Comparison of ENCODE assay signal across 33 cellular contexts in genomic region chr13:112219753-112220152, GRCh38.
"Had no signal": no experiment of that assay in that cellular context is flagged by ENCODE, and none has a peak within 500 bp of the region (broad histone marks: within the 10 kb centered on the region; RNA-seq: fewer than 3 reads in every experiment).

No MANE protein-coding gene starts in this region.

- DNase-seq: activated CD4-positive, alpha-beta memory T cell treated with anti-CD3 and anti-CD28 coated beads for 36 hours; activated CD4-positive, alpha-beta T cell treated with anti-CD3 and anti-CD28 coated beads for 36 hours; activated CD4-positive, alpha-beta T cell treated with anti-CD3 and anti-CD28 coated beads, Interleukin-2, amount 10 ng/mL, durations not matched to agents 24 days and 14 days; activated CD4-positive, CD25-positive, alpha-beta regulatory T cell; activated CD4-positive, CD25-positive, alpha-beta regulatory T cell treated with anti-CD3 and anti-CD28 coated beads, Interleukin-2, amount 50 U/mL, for 72 hours; activated CD8-positive, alpha-beta memory T cell treated with anti-CD3 and anti-CD28 coated beads, Interleukin-2, amount 10 ng/mL, durations not matched to agents 7 days and 5 days; activated CD8-positive, alpha-beta memory T cell treated with anti-CD3 and anti-CD28 coated beads, Interleukin-2, amount 50 U/mL, for 4 hours; activated CD8-positive, alpha-beta T cell treated with anti-CD3 and anti-CD28 coated beads, Interleukin-2, amount 10 ng/mL, durations not matched to agents 7 days and 5 days; activated effector memory CD4-positive, alpha-beta T cell treated with anti-CD3 and anti-CD28 coated beads, Interleukin-2, amount 50 U/mL, for 16 hours; activated naive CD4-positive, alpha-beta T cell treated with anti-CD3 and anti-CD28 coated beads for 36 hours; activated naive CD8-positive, alpha-beta T cell treated with anti-CD3 and anti-CD28 coated beads for 36 hours; activated naive CD8-positive, alpha-beta T cell treated with anti-CD3 and anti-CD28 coated beads, Interleukin-2, amount 50 U/mL, for 24 hours; activated T-cell treated with anti-CD3 and anti-CD28 coated beads, Interleukin-2, amount 50 U/mL, for 1 hour; activated T-cell treated with anti-CD3 and anti-CD28 coated beads, Interleukin-2, amount 50 U/mL, for 48 hours; amygdala; brain microvascular endothelial cell; dorsolateral prefrontal cortex; effector memory CD4-positive, alpha-beta T cell; endodermal cell; erythroblast; foreskin keratinocyte; gastrocnemius medialis; glutamatergic neuron; heart left ventricle; T-helper 2 cell had no signal

- H3K27ac ChIP-seq: adrenal gland, brain microvascular endothelial cell, coronary artery, dorsolateral prefrontal cortex, esophagus muscularis mucosa, foreskin keratinocyte, gastrocnemius medialis, heart left ventricle had no signal

- H3K4me1 ChIP-seq: adrenal gland, esophagus muscularis mucosa, foreskin keratinocyte, gastrocnemius medialis, heart left ventricle had no signal

- H3K36me3 ChIP-seq: adrenal gland, brain microvascular endothelial cell, esophagus muscularis mucosa, gastrocnemius medialis, heart left ventricle had no signal

- H3K27me3 ChIP-seq: adrenal gland, brain microvascular endothelial cell, foreskin keratinocyte, gastrocnemius medialis had no signal

- H3K4me3 ChIP-seq: adrenal gland, coronary artery, esophagus muscularis mucosa, gastrocnemius medialis, heart left ventricle had no signal

- H3K9me3 ChIP-seq: adrenal gland, esophagus muscularis mucosa, gastrocnemius medialis, heart left ventricle had no signal

- H3K27ac Mint-ChIP-seq: activated CD4-positive, alpha-beta memory T cell treated with anti-CD3 and anti-CD28 coated beads for 36 hours; activated CD4-positive, alpha-beta T cell treated with anti-CD3 and anti-CD28 coated beads for 36 hours; activated CD4-positive, alpha-beta T cell treated with anti-CD3 and anti-CD28 coated beads, Interleukin-2, amount 10 ng/mL, durations not matched to agents 24 days and 14 days; activated CD8-positive, alpha-beta memory T cell treated with anti-CD3 and anti-CD28 coated beads, Interleukin-2, amount 10 ng/mL, durations not matched to agents 7 days and 5 days; activated CD8-positive, alpha-beta T cell treated with anti-CD3 and anti-CD28 coated beads, Interleukin-2, amount 10 ng/mL, durations not matched to agents 7 days and 5 days; activated naive CD4-positive, alpha-beta T cell treated with anti-CD3 and anti-CD28 coated beads for 36 hours; activated naive CD4-positive, alpha-beta T cell treated with anti-CD3 and anti-CD28 coated beads, Interleukin-2, amount 50 U/mL, for 24 hours; activated naive CD8-positive, alpha-beta T cell treated with anti-CD3 and anti-CD28 coated beads for 36 hours; activated naive CD8-positive, alpha-beta T cell treated with anti-CD3 and anti-CD28 coated beads, Interleukin-2, amount 50 U/mL, for 24 hours; activated T-helper 1 cell treated with anti-CD3 and anti-CD28 coated beads, Interleukin-12 subunit alpha, Interleukin-12 subunit beta, Interleukin-2, Interleukin-4 antibody, amounts not matched to agents 30 ng/mL and 10 ng/mL and 1 ng/mL, durations not matched to agents 14 hours and 24 hours and 36 hours; activated T-helper 2 cell treated with anti-CD3 and anti-CD28 coated beads, Interferon-gamma antibody, Interleukin-2, Interleukin-4, amounts not matched to agents 10 μg/mL and 5 μg/mL and 100 μg/mL, durations not matched to agents 14 hours and 24 hours and 36 hours; dendritic cell treated with granulocyte-macrophage colony-stimulating factor and Interleukin-4, amounts not matched to agents 40 ng/mL and 50 ng/mL, for 4 days; endodermal cell had no signal

- H3K27me3 Mint-ChIP-seq: activated CD4-positive, alpha-beta memory T cell treated with anti-CD3 and anti-CD28 coated beads for 36 hours; activated CD4-positive, alpha-beta T cell treated with anti-CD3 and anti-CD28 coated beads, Interleukin-2, amount 10 ng/mL, durations not matched to agents 24 days and 14 days; activated CD8-positive, alpha-beta memory T cell treated with anti-CD3 and anti-CD28 coated beads, Interleukin-2, amount 10 ng/mL, durations not matched to agents 7 days and 5 days; activated naive CD4-positive, alpha-beta T cell treated with anti-CD3 and anti-CD28 coated beads, Interleukin-2, amount 50 U/mL, for 24 hours; activated naive CD8-positive, alpha-beta T cell treated with anti-CD3 and anti-CD28 coated beads, Interleukin-2, amount 50 U/mL, for 24 hours; central memory CD8-positive, alpha-beta T cell; dendritic cell treated with granulocyte-macrophage colony-stimulating factor and Interleukin-4, amounts not matched to agents 40 ng/mL and 50 ng/mL, for 4 days had no signal

- H3K36me3 Mint-ChIP-seq: activated CD4-positive, alpha-beta memory T cell treated with anti-CD3 and anti-CD28 coated beads for 36 hours; activated CD8-positive, alpha-beta memory T cell treated with anti-CD3 and anti-CD28 coated beads, Interleukin-2, amount 10 ng/mL, durations not matched to agents 7 days and 5 days; activated naive CD4-positive, alpha-beta T cell treated with anti-CD3 and anti-CD28 coated beads, Interleukin-2, amount 50 U/mL, for 24 hours; activated naive CD8-positive, alpha-beta T cell treated with anti-CD3 and anti-CD28 coated beads for 36 hours had no signal

- H3K4me3 Mint-ChIP-seq: activated CD4-positive, alpha-beta memory T cell treated with anti-CD3 and anti-CD28 coated beads for 36 hours; activated CD4-positive, alpha-beta T cell treated with anti-CD3 and anti-CD28 coated beads for 36 hours; activated CD4-positive, alpha-beta T cell treated with anti-CD3 and anti-CD28 coated beads, Interleukin-2, amount 10 ng/mL, durations not matched to agents 24 days and 14 days; activated CD8-positive, alpha-beta memory T cell treated with anti-CD3 and anti-CD28 coated beads, Interleukin-2, amount 10 ng/mL, durations not matched to agents 7 days and 5 days; activated CD8-positive, alpha-beta T cell treated with anti-CD3 and anti-CD28 coated beads, Interleukin-2, amount 10 ng/mL, durations not matched to agents 7 days and 5 days; activated naive CD4-positive, alpha-beta T cell treated with anti-CD3 and anti-CD28 coated beads for 36 hours; activated naive CD4-positive, alpha-beta T cell treated with anti-CD3 and anti-CD28 coated beads, Interleukin-2, amount 50 U/mL, for 24 hours; activated naive CD8-positive, alpha-beta T cell treated with anti-CD3 and anti-CD28 coated beads for 36 hours; activated naive CD8-positive, alpha-beta T cell treated with anti-CD3 and anti-CD28 coated beads, Interleukin-2, amount 50 U/mL, for 24 hours; activated T-helper 1 cell treated with anti-CD3 and anti-CD28 coated beads, Interleukin-12 subunit alpha, Interleukin-12 subunit beta, Interleukin-2, Interleukin-4 antibody, amounts not matched to agents 30 ng/mL and 10 ng/mL and 1 ng/mL, durations not matched to agents 14 hours and 24 hours and 36 hours; central memory CD8-positive, alpha-beta T cell; dendritic cell treated with granulocyte-macrophage colony-stimulating factor and Interleukin-4, amounts not matched to agents 40 ng/mL and 50 ng/mL, for 4 days; endodermal cell had no signal

- H3K9me3 Mint-ChIP-seq: activated CD4-positive, alpha-beta memory T cell treated with anti-CD3 and anti-CD28 coated beads for 36 hours; activated CD4-positive, alpha-beta T cell treated with anti-CD3 and anti-CD28 coated beads, Interleukin-2, amount 10 ng/mL, durations not matched to agents 24 days and 14 days; activated naive CD4-positive, alpha-beta T cell treated with anti-CD3 and anti-CD28 coated beads for 36 hours; activated naive CD4-positive, alpha-beta T cell treated with anti-CD3 and anti-CD28 coated beads, Interleukin-2, amount 50 U/mL, for 24 hours; activated naive CD8-positive, alpha-beta T cell treated with anti-CD3 and anti-CD28 coated beads for 36 hours; activated naive CD8-positive, alpha-beta T cell treated with anti-CD3 and anti-CD28 coated beads, Interleukin-2, amount 50 U/mL, for 24 hours; activated T-helper 1 cell treated with anti-CD3 and anti-CD28 coated beads, Interleukin-12 subunit alpha, Interleukin-12 subunit beta, Interleukin-2, Interleukin-4 antibody, amounts not matched to agents 30 ng/mL and 10 ng/mL and 1 ng/mL, durations not matched to agents 14 hours and 24 hours and 36 hours; activated T-helper 2 cell treated with anti-CD3 and anti-CD28 coated beads, Interferon-gamma antibody, Interleukin-2, Interleukin-4, amounts not matched to agents 10 μg/mL and 5 μg/mL and 100 μg/mL, durations not matched to agents 14 hours and 24 hours and 36 hours; central memory CD8-positive, alpha-beta T cell; dendritic cell treated with granulocyte-macrophage colony-stimulating factor and Interleukin-4, amounts not matched to agents 40 ng/mL and 50 ng/mL, for 4 days; endodermal cell had no signal

- H3K4me1 Mint-ChIP-seq: activated CD4-positive, alpha-beta T cell treated with anti-CD3 and anti-CD28 coated beads for 36 hours; activated CD4-positive, alpha-beta T cell treated with anti-CD3 and anti-CD28 coated beads, Interleukin-2, amount 10 ng/mL, durations not matched to agents 24 days and 14 days; activated CD8-positive, alpha-beta memory T cell treated with anti-CD3 and anti-CD28 coated beads, Interleukin-2, amount 10 ng/mL, durations not matched to agents 7 days and 5 days; activated naive CD4-positive, alpha-beta T cell treated with anti-CD3 and anti-CD28 coated beads, Interleukin-2, amount 50 U/mL, for 24 hours; activated naive CD8-positive, alpha-beta T cell treated with anti-CD3 and anti-CD28 coated beads for 36 hours; activated naive CD8-positive, alpha-beta T cell treated with anti-CD3 and anti-CD28 coated beads, Interleukin-2, amount 50 U/mL, for 24 hours; central memory CD8-positive, alpha-beta T cell; endodermal cell had no signal
